In genomic region chr17:18076941-18077340, GRCh38 we compare ENCODE assay signal across 2 cellular contexts.
TF ChIP-seq lines count a peak whose summit lies in the region.

No MANE protein-coding gene starts in this region.

TF ChIP-seq in K562, 482 proteins besides CTCF, POLR2A, EP300 and RAD21:
- no peak for TF ChIP-seq CBX2 (IDR thresholded peaks at IDR 0.05; ENCODE audit: insufficient read depth, low read length, poor library complexity, severe bottlenecking)
- TF ChIP-seq ETV6 (IDR thresholded peaks at IDR 0.05; ENCODE audit: borderline replicate concordance in 1 of 2, low read depth in 2 of 2, low read length in 1 of 2), result no peak
- no peak for TF ChIP-seq ETV6 (CRISPR knock-in tag; IDR thresholded peaks at IDR 0.05; ENCODE audit: borderline replicate concordance)
- TF ChIP-seq CSDE1 (IDR thresholded peaks at IDR 0.05), result no peak

TF ChIP-seq in WTC11, 78 proteins besides CTCF, POLR2A, EP300 and RAD21:
- TF ChIP-seq JAZF1 (CRISPR knock-in tag; IDR thresholded peaks at IDR 0.05), result no peak
- TF ChIP-seq GABPB1 (CRISPR knock-in tag; IDR thresholded peaks at IDR 0.05), result no peak
- TF ChIP-seq ZNF671 (CRISPR knock-in tag; IDR thresholded peaks at IDR 0.05), result no peak
- TF ChIP-seq RORB (CRISPR knock-in tag; IDR thresholded peaks at IDR 0.05), result no peak
- TF ChIP-seq HMGXB4 (CRISPR knock-in tag; IDR thresholded peaks at IDR 0.05), result no peak
- no peak for TF ChIP-seq ZNF396 (CRISPR knock-in tag; IDR thresholded peaks at IDR 0.05; ENCODE audit: borderline replicate concordance)
- TF ChIP-seq ZNF423 (CRISPR knock-in tag; IDR thresholded peaks at IDR 0.05), result no peak
- TF ChIP-seq ZNF317 (CRISPR knock-in tag; IDR thresholded peaks at IDR 0.05; ENCODE audit: borderline replicate concordance, low read depth), result no peak
- TF ChIP-seq ETV6 (CRISPR knock-in tag; IDR thresholded peaks at IDR 0.05), result no peak
- TF ChIP-seq ZNF416 (CRISPR knock-in tag; IDR thresholded peaks at IDR 0.05), result no peak
- no peak for TF ChIP-seq KAT7 (CRISPR knock-in tag; IDR thresholded peaks at IDR 0.05; ENCODE audit: borderline replicate concordance)
- TF ChIP-seq GRHL2 (CRISPR knock-in tag; IDR thresholded peaks at IDR 0.05; ENCODE audit: insufficient replicate concordance, severe bottlenecking), result no peak
- TF ChIP-seq ZSCAN18 (CRISPR knock-in tag; IDR thresholded peaks at IDR 0.05), result no peak
- no peak for TF ChIP-seq CREB1 (CRISPR knock-in tag; IDR thresholded peaks at IDR 0.05)
